11 cellular contexts compared by ENCODE assay signal in the genomic region with DNA sequence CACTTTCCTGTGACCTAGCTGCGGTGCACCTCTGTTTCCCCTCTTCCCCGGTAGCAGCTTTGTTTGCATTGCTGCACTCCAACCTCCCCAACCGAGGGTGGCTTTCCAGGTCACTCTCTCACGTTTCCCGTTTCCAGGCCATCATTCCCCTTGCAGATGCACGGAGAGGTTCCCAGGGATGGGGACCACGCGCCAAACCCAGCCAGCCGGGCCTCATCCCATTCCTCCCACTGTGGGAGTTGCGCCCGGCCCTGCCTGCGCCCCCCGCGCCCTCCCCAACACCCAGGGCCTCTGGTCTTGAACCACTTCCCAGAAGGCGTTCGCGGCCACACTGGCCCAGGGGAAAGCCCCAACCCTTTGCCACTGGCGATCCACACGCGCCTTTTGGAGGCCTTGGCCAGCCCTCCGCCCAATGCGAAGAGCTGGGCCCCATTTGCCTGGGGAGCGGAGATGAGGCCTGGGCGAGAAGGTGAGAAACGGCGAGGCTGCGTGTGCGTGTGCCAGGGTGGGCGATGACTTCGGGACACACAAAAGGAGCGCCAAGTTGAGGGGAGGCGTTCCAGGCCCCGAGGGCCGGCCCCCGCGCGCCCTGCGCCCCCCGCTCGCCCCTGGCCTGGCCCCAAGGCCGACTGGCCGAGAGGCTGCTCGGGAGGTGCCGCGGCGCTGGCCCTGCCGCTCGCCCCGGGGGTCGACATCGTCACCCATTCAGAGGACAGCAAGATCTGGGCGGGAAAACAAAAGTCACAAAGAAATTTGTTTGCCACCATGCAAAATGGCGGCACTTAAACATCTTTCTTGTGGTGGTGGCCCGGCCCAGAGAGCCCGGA. TPM values are rescaled to one million over a fixed set of nuclear protein-coding genes. Genes with fewer than 3 reads are reported as not detected.
DNase-seq lines count a peak whose midpoint lies in the region; ATAC-seq and TF ChIP-seq lines count a peak whose summit lies in the region.
"Had no signal": no experiment of that assay in that cellular context is flagged by ENCODE, and none has a peak within 500 bp of the region (broad histone marks: within the 10 kb centered on the region; RNA-seq: fewer than 3 reads in every experiment).

No MANE protein-coding gene starts in this region.

- H3K79me2 ChIP-seq in GM23338 (replicated peaks; ENCODE audit: insufficient read depth), result peaks cover 5% of the 10 kb centered on the region; the same call in 1 of the 2 replicates

- H3K4me1 ChIP-seq in GM23338 (ENCODE audit: insufficient read depth), result peaks cover 74% of the 10 kb centered on the region
- peaks cover 21% of the 10 kb centered on the region for H3K4me1 ChIP-seq in ectodermal cell (ENCODE audit: control insufficient read depth, insufficient read depth, low read length)
- no peaks in the 10 kb centered on the region for H3K4me1 ChIP-seq in skeletal muscle satellite cell (ENCODE audit: control insufficient read depth, insufficient read depth, low read length)

- H3K27me3 ChIP-seq in GM23338 (ENCODE audit: insufficient read depth) (peaks cover 53% of the 10 kb centered on the region), ectodermal cell (ENCODE audit: control insufficient read depth, insufficient read depth, low read length, poor library complexity, severe bottlenecking) (no peaks in the 10 kb centered on the region), skeletal muscle satellite cell (ENCODE audit: control insufficient read depth, insufficient read depth, low read length) (peaks cover 3% of the 10 kb centered on the region)

- no peaks in the 10 kb centered on the region for H3K9me3 ChIP-seq in ectodermal cell (ENCODE audit: control insufficient read depth, low read length)
- H3K9me3 ChIP-seq in skeletal muscle satellite cell (replicated peaks; ENCODE audit: low read length), result no peaks in the 10 kb centered on the region

- DNase-seq in GM23338 (ENCODE audit: low spot score) (peak; percentile 83), left kidney (ENCODE audit: low read depth, low spot score) (peak; percentile 77), inferior parietal cortex (ENCODE audit: extremely low spot score) (no peak), NCI-H2107 treated with DMSO at 0.1 percent for 48 hours (lab: John Stamatoyannopoulos, UW; ENCODE audit: unreplicated experiment) (no peak)
- DNase-seq in stimulated activated naive CD4-positive, alpha-beta T cell treated with Interleukin-2 at 50 U/mL for 16 hours (lab: John Stamatoyannopoulos, UW), result no peak
- DNase-seq: foreskin melanocyte, NCI-H524, T-helper 17 cell had no signal

- H3K27ac ChIP-seq in GM23338 (ENCODE audit: low read depth) (peak overlapping the region; percentile 79), ectodermal cell (ENCODE audit: insufficient read depth, low read depth, low read length, poor library complexity, severe bottlenecking) (peak overlapping the region; percentile 96)

- TF ChIP-seq CTCF in GM23338 (conservative IDR thresholded peaks at IDR 0.05; ENCODE audit: low read depth in 2 of 2), result no peak

- H3K4me3 Mint-ChIP-seq in GM23338, result peak overlapping the region; percentile 78
- H3K4me3 Mint-ChIP-seq: T-helper 17 cell had no signal

- H2AFZ ChIP-seq in GM23338, result 0 out of 2 replicates have a peak overlapping the region, but pooled peaks have one; percentile 12

- WGBS in ectodermal cell, 2 experiments, result 3% methylated on average over 55 of the region's 55 CpGs

- no peaks in the 10 kb centered on the region for H3K9me3 Mint-ChIP-seq in GM23338

- ATAC-seq in GM23338, result peak; percentile 20
- no peak for ATAC-seq in GM21737 (IDR thresholded peaks at IDR 0.05; ENCODE audit: unreplicated experiment)
- ATAC-seq: T-helper 17 cell had no signal

- peaks cover 5% of the 10 kb centered on the region; the same call in 1 of the 2 replicates for H3F3A ChIP-seq in GM23338 (replicated peaks; ENCODE audit: low read depth)

- H3K9me2 ChIP-seq in GM23338 (ENCODE audit: insufficient read depth), result no peaks in the 10 kb centered on the region

- H3K27me3 Mint-ChIP-seq in GM23338 (ENCODE audit: insufficient read depth, low read depth, poor library complexity), result peaks cover 32% of the 10 kb centered on the region

- H3K4me2 ChIP-seq in GM23338 (peak overlapping the region; percentile 85), skeletal muscle satellite cell (ENCODE audit: low read length) (peak overlapping the region; percentile 72)

- no peaks in the 10 kb centered on the region for H3K36me3 Mint-ChIP-seq in GM23338 (ENCODE audit: low read depth)

- peak overlapping the region; percentile 35 for H3K9ac ChIP-seq in skeletal muscle satellite cell (ENCODE audit: low read depth, low read length)

- H4K20me1 ChIP-seq in GM23338 (replicated peaks; ENCODE audit: insufficient read depth), result no peaks in the 10 kb centered on the region

- H3K36me3 ChIP-seq in GM23338 (ENCODE audit: insufficient read depth) (no peaks in the 10 kb centered on the region), ectodermal cell (ENCODE audit: control insufficient read depth, insufficient read depth, low read length) (peaks cover 29% of the 10 kb centered on the region), skeletal muscle satellite cell (ENCODE audit: insufficient read depth, low read length) (no peaks in the 10 kb centered on the region)

- H3K4me3 ChIP-seq in GM23338, result peak overlapping the region; percentile 64
- peak overlapping the region; percentile 80 for H3K4me3 ChIP-seq in ectodermal cell (ENCODE audit: insufficient read depth, low read depth, low read length)
- peak overlapping the region; percentile 51 for H3K4me3 ChIP-seq in skeletal muscle satellite cell (ENCODE audit: low read length)

- peaks cover 79% of the 10 kb centered on the region for H3K4me1 Mint-ChIP-seq in GM23338
- H3K4me1 Mint-ChIP-seq: T-helper 17 cell had no signal

- H3K27ac Mint-ChIP-seq in GM23338, result peak overlapping the region; percentile 97
- H3K27ac Mint-ChIP-seq: T-helper 17 cell had no signal

TF ChIP-seq in GM23338, 12 proteins besides CTCF, POLR2A, EP300 and RAD21:
- no peak for TF ChIP-seq JUNB (IDR thresholded peaks at IDR 0.05; ENCODE audit: unreplicated experiment)
- TF ChIP-seq POLR2AphosphoS5 (IDR thresholded peaks at IDR 0.05; ENCODE audit: low read depth), result peak; percentile 38; the same call in 1 of the 2 replicates
- TF ChIP-seq STAT1 (IDR thresholded peaks at IDR 0.05; ENCODE audit: unreplicated experiment), result no peak
- TF ChIP-seq ETS1 (IDR thresholded peaks at IDR 0.05), result peak; percentile 41; the same call in 1 of the 2 replicates
- TF ChIP-seq REST (IDR thresholded peaks at IDR 0.05; ENCODE audit: unreplicated experiment), result no peak
- TF ChIP-seq ZNF114 (CRISPR knock-in tag; IDR thresholded peaks at IDR 0.05), result no peak
- TF ChIP-seq EZH2phosphoT487 (IDR thresholded peaks at IDR 0.05; ENCODE audit: unreplicated experiment), result no peak

RNA-seq across cellular contexts. Expression of gene SKIDA1, which starts 15.9 kb away (rescaled TPM):
- total RNA-seq in GM23338 (2014; rRNA removed; shearing (Covaris generic)), result 2.3 and 3.5 TPM in 2 replicates
- 0.94 and 1.5 TPM in 2 replicates for polyA plus RNA-seq in GM23338 (2016; fragmentation: Nextera tagmentation; extraction: Ambion mirVana)
- polyA plus RNA-seq in ectodermal cell (2013, experiment 1 of 4), result 126 TPM
- 107 TPM for polyA plus RNA-seq in ectodermal cell (2013, experiment 2 of 4)
- 98.2 TPM for polyA plus RNA-seq in ectodermal cell (2013, experiment 3 of 4)
- 116 TPM for polyA plus RNA-seq in ectodermal cell (2013, experiment 4 of 4)
- 0.25 and 0.44 TPM in 2 replicates for total RNA-seq in skeletal muscle satellite cell (2012; rRNA removed)

RNA-seq across cellular contexts. Expression of gene MLLT10, which starts 24.4 kb away (rescaled TPM):
- 54.1 and 55.4 TPM in 2 replicates for total RNA-seq in GM23338 (2014; rRNA removed; shearing (Covaris generic))
- 26.1 and 28.8 TPM in 2 replicates for polyA plus RNA-seq in GM23338 (2016; fragmentation: Nextera tagmentation; extraction: Ambion mirVana)
- 56.5 TPM for polyA plus RNA-seq in ectodermal cell (2013, experiment 1 of 4)
- 63.5 TPM for polyA plus RNA-seq in ectodermal cell (2013, experiment 2 of 4)
- 51.2 TPM for polyA plus RNA-seq in ectodermal cell (2013, experiment 3 of 4)
- polyA plus RNA-seq in ectodermal cell (2013, experiment 4 of 4), result 51.5 TPM
- 21.0 and 29.3 TPM in 2 replicates for total RNA-seq in skeletal muscle satellite cell (2012; rRNA removed)

Comparison
In these comparisons a context has a peak if more than half of its experiments do, and no peak if none do; other contexts are left out.
1. DNase-seq: peak in GM23338 (single experiment) and left kidney (single experiment); none in stimulated activated naive CD4-positive, alpha-beta T cell treated with Interleukin-2 at 50 U/mL for 16 hours (single experiment), inferior parietal cortex (single experiment) and NCI-H2107 treated with DMSO at 0.1 percent for 48 hours (single experiment).
2. Peak in every context shown above with its lines, with median percentiles within 50 percentile points of each other: H3K4me3 ChIP-seq.